Comparison of ENCODE assay signal across 19 cellular contexts in genomic region chr1:116258668-116259419, GRCh38.
"Had no signal": no experiment of that assay in that cellular context is flagged by ENCODE, and none has a peak within 500 bp of the region (broad histone marks: within the 10 kb centered on the region; RNA-seq: fewer than 3 reads in every experiment).

No MANE protein-coding gene starts in this region.

- H3K36me3 Mint-ChIP-seq: activated CD4-positive, alpha-beta memory T cell treated with anti-CD3 and anti-CD28 coated beads for 36 hours had no signal

- H3K27ac ChIP-seq: ascending aorta, coronary artery, stomach had no signal

- DNase-seq: activated B cell treated with CpG ODN at 0.5 μM for 24 hours; activated CD4-positive, alpha-beta memory T cell treated with anti-CD3 and anti-CD28 coated beads for 36 hours; activated CD4-positive, alpha-beta T cell treated with anti-CD3 and anti-CD28 coated beads for 4 hours; activated T-cell treated with anti-CD3 and anti-CD28 coated beads, Interleukin-2, amount 50 U/mL, for 48 hours; foreskin melanocyte; glutamatergic neuron; hippocampal formation; islet precursor cell; midbrain; nephron progenitor cell; nucleus accumbens; retina; stimulated activated CD4-positive, alpha-beta T cell treated with anti-CD3 and anti-CD28 coated beads, Interleukin-12 subunit alpha, Interleukin-12 subunit beta, amount 100 ng/mL, for 4 hours; stimulated activated CD4-positive, alpha-beta T cell treated with anti-CD3 and anti-CD28 coated beads, Interleukin-2, amount 100 ng/mL, for 24 hours; stomach; trophoblast cell had no signal

- H3K27ac Mint-ChIP-seq: activated B cell treated with CpG ODN at 0.5 μM for 24 hours; activated CD4-positive, alpha-beta memory T cell treated with anti-CD3 and anti-CD28 coated beads for 36 hours; nephron progenitor cell had no signal

- H3K4me1 ChIP-seq: ascending aorta had no signal

- H3K9me3 Mint-ChIP-seq: activated B cell treated with CpG ODN at 0.5 μM for 24 hours; activated CD4-positive, alpha-beta memory T cell treated with anti-CD3 and anti-CD28 coated beads for 36 hours; central memory CD8-positive, alpha-beta T cell; nephron progenitor cell had no signal

- H3K27me3 ChIP-seq: ascending aorta, stomach had no signal

- H3K9me3 ChIP-seq: ascending aorta, stomach had no signal

- H3K36me3 ChIP-seq: ascending aorta, stomach had no signal

- H3K4me3 ChIP-seq: ascending aorta, coronary artery, stomach had no signal
